ENCODE assay signal across 18 cellular contexts in the genomic region with DNA sequence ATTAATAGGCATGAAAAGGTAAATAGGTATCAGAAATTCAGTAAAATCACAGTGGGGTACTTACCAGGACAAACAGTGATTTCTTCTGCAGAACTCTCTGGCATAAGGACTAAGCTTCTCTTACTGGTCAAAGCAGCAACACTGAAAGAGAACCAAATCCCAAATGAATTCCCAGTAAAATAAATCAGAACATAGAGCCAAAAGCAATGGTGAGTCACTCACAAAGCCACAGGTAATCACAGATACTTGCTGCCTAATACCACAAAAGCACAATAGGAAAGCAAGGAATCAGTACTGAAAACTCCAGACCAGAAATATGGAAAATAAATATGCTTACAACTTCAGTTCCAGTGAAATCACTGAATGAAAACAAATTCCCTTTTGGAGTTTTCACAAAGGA. TPM values are rescaled to one million over a fixed set of nuclear protein-coding genes. Genes with fewer than 3 reads are reported as not detected.
DNase-seq lines count a peak whose midpoint lies in the region; ATAC-seq and TF ChIP-seq lines count a peak whose summit lies in the region.
"Had no signal": no experiment of that assay in that cellular context is flagged by ENCODE, and none has a peak within 500 bp of the region (broad histone marks: within the 10 kb centered on the region; RNA-seq: fewer than 3 reads in every experiment).

No MANE protein-coding gene starts in this region.

- H2BK15ac ChIP-seq in H9 (ENCODE audit: low read depth, low read length), result no peak overlapping the region

- H3K36me3 Mint-ChIP-seq in stimulated activated memory B cell treated with anti-CD40 and anti-IgM and Interleukin-4, amounts not matched to agents 10 μg/mL and 1 μg/mL and 100 μg/mL, for 72 hours, result peaks cover 36% of the 10 kb centered on the region
- H3K36me3 Mint-ChIP-seq in H9 (ENCODE audit: insufficient read depth in 1 of 3, low read depth in 3 of 3), result peaks cover 11 to 58% (median 55%) of the 10 kb centered on the region in 3 experiments

- TF ChIP-seq CTCF in astrocyte of the cerebellum (IDR thresholded peaks at IDR 0.05; ENCODE audit: low read depth, low read length, missing control alignments), result no peak
- TF ChIP-seq CTCF in foreskin keratinocyte (conservative IDR thresholded peaks at IDR 0.05), result no peak
- no peak for TF ChIP-seq CTCF in H9 (conservative IDR thresholded peaks at IDR 0.05)

- peaks cover 5% of the 10 kb centered on the region for H3K4me1 Mint-ChIP-seq in stimulated activated memory B cell treated with anti-CD40 and anti-IgM and Interleukin-4, amounts not matched to agents 10 μg/mL and 1 μg/mL and 100 μg/mL, for 72 hours
- H3K4me1 Mint-ChIP-seq in H9, result peaks cover 4 to 14% of the 10 kb centered on the region in 2 experiments

- no peak overlapping the region for H2BK120ac ChIP-seq in H9 (ENCODE audit: low read depth, low read length, poor library complexity, severe bottlenecking)

- H3K27ac ChIP-seq in foreskin keratinocyte (peak overlapping the region; percentile 34), H9 (ENCODE audit: insufficient read length, low read depth, low read length) (no peak overlapping the region)
- H3K27ac ChIP-seq: C4-2B, pancreas, sigmoid colon had no signal

- in situ Hi-C loops in astrocyte of the cerebellum (cut with HindIII; ENCODE audit: low sequenced_read_pairs), result no loop called here

- H2AFZ ChIP-seq in H9 (ENCODE audit: low read length), result no peak overlapping the region

- H3K27ac Mint-ChIP-seq in stimulated activated memory B cell treated with anti-CD40 and anti-IgM and Interleukin-4, amounts not matched to agents 10 μg/mL and 1 μg/mL and 100 μg/mL, for 72 hours, result no peak overlapping the region
- H3K27ac Mint-ChIP-seq in H9, result peak overlapping the region in 1 of 3 experiments; percentile 89; a peak in 1 of 7 replicates
- H3K27ac Mint-ChIP-seq: natural killer cell had no signal

- no peak overlapping the region for H3K4me2 ChIP-seq in H9 (ENCODE audit: insufficient read depth, insufficient read length, low read length)

- no peak overlapping the region for H2BK5ac ChIP-seq in H9 (ENCODE audit: insufficient read length, low read length)

- no peak overlapping the region for H4K91ac ChIP-seq in H9 (ENCODE audit: insufficient read length, low read depth, low read length)

- no peaks in the 10 kb centered on the region for H3K9me3 Mint-ChIP-seq in stimulated activated memory B cell treated with anti-CD40 and anti-IgM and Interleukin-4, amounts not matched to agents 10 μg/mL and 1 μg/mL and 100 μg/mL, for 72 hours
- no peaks in the 10 kb centered on the region; a peak in 1 of 5 replicates for H3K9me3 Mint-ChIP-seq in H9
- H3K9me3 Mint-ChIP-seq: natural killer cell had no signal

- no peak overlapping the region for H3T11ph ChIP-seq in H9 (ENCODE audit: low read length)

- H2BK12ac ChIP-seq in H9 (ENCODE audit: insufficient read length, low read depth, low read length), result no peak overlapping the region

- H3K79me2 ChIP-seq in H9 (ENCODE audit: insufficient read depth, low read length), result no peaks in the 10 kb centered on the region

- no peaks in the 10 kb centered on the region for H3K79me1 ChIP-seq in H9 (ENCODE audit: insufficient read depth, low read depth, low read length, poor library complexity, severe bottlenecking)

- no peaks in the 10 kb centered on the region for H3K9me3 ChIP-seq in H9 (ENCODE audit: control insufficient read depth, low read depth, low read length)
- H3K9me3 ChIP-seq: HAP-1, pancreas, sigmoid colon had no signal

- H4K20me1 ChIP-seq in H9 (ENCODE audit: control insufficient read depth, insufficient read depth, insufficient read length), result no peaks in the 10 kb centered on the region

- no peaks in the 10 kb centered on the region for H3K27me3 Mint-ChIP-seq in stimulated activated memory B cell treated with anti-CD40 and anti-IgM and Interleukin-4, amounts not matched to agents 10 μg/mL and 1 μg/mL and 100 μg/mL, for 72 hours
- no peaks in the 10 kb centered on the region for H3K27me3 Mint-ChIP-seq in H9 (ENCODE audit: low read depth)

- no peak overlapping the region for H2AK5ac ChIP-seq in H9 (ENCODE audit: insufficient read length, low read length)

- H3K4me3 Mint-ChIP-seq in stimulated activated memory B cell treated with anti-CD40 and anti-IgM and Interleukin-4, amounts not matched to agents 10 μg/mL and 1 μg/mL and 100 μg/mL, for 72 hours, result no peak overlapping the region
- no peak overlapping the region for H3K4me3 Mint-ChIP-seq in H9
- H3K4me3 Mint-ChIP-seq: natural killer cell had no signal

- DNase-seq in A172 (ENCODE audit: low spot score), result peak; percentile 22
- peak; percentile 28 for DNase-seq in HT1080 (ENCODE audit: low read depth)
- peak; percentile 79 for DNase-seq in astrocyte of the cerebellum (ENCODE audit: low read depth)
- DNase-seq in foreskin keratinocyte, result peak; percentile 19 to 53
- DNase-seq in NCI-H2227 treated with DMSO at 0.1 percent for 48 hours (lab: John Stamatoyannopoulos, UW), result no peak
- DNase-seq in H9, result no peak
- DNase-seq: effector CD4-positive, alpha-beta T cell; GF-D8; hypothalamus; mesendoderm; natural killer cell; NCI-H446 treated with DMSO at 0.1 percent for 48 hours; pancreas; sigmoid colon had no signal

- ATAC-seq in foreskin keratinocyte (peak; percentile 80), HG02884 (IDR thresholded peaks at IDR 0.05; ENCODE audit: unreplicated experiment) (no peak)
- no peak for ATAC-seq in stimulated activated memory B cell treated with anti-CD40 and anti-IgM and Interleukin-4, amounts not matched to agents 10 μg/mL and 1 μg/mL and 100 μg/mL, for 72 hours
- ATAC-seq: natural killer cell, pancreas had no signal

- no peak overlapping the region for H3K18ac ChIP-seq in H9 (ENCODE audit: insufficient read length, low read depth, low read length)

- H3K23ac ChIP-seq in H9 (ENCODE audit: insufficient read length, low read depth, low read length), result no peak overlapping the region

- no peak overlapping the region for H4K5ac ChIP-seq in H9 (ENCODE audit: insufficient read length, low read depth, low read length)

- H3K4me3 ChIP-seq in astrocyte of the cerebellum (ENCODE audit: low read depth, low read length), result no peak overlapping the region
- H3K4me3 ChIP-seq: HAP-1, pancreas, sigmoid colon had no signal

- H3K14ac ChIP-seq in H9 (ENCODE audit: insufficient read depth, low read length), result no peak overlapping the region

- no peak overlapping the region for H4K8ac ChIP-seq in H9 (replicated peaks; ENCODE audit: insufficient read length, low read depth, low read length)

- no peak overlapping the region for H3K9ac ChIP-seq in H9 (ENCODE audit: extremely low read depth, insufficient read length, low read length)

- H3K27me3 ChIP-seq in foreskin keratinocyte (no peaks in the 10 kb centered on the region), H9 (ENCODE audit: insufficient read depth, low read length) (no peaks in the 10 kb centered on the region)
- H3K27me3 ChIP-seq: pancreas, sigmoid colon had no signal

- H3K56ac ChIP-seq in H9 (ENCODE audit: insufficient read length, low read depth, low read length), result no peak overlapping the region

- H3K23me2 ChIP-seq in H9 (ENCODE audit: insufficient read length, low read depth, low read length, poor library complexity, severe bottlenecking), result no peaks in the 10 kb centered on the region

- H2BK20ac ChIP-seq in H9 (ENCODE audit: low read depth, low read length, poor library complexity, severe bottlenecking), result no peak overlapping the region

- H3K4me1 ChIP-seq in foreskin keratinocyte (peaks cover 18% of the 10 kb centered on the region), H9 (ENCODE audit: insufficient read depth, low read length) (no peaks in the 10 kb centered on the region)
- H3K4me1 ChIP-seq: HAP-1, pancreas, sigmoid colon had no signal

- H3K4ac ChIP-seq in H9 (ENCODE audit: low read depth, low read length), result no peak overlapping the region

RNA-seq across cellular contexts. Expression of a gene that starts 50.7 kb away (rescaled TPM):
- total RNA-seq in A172 (2014; rRNA removed; shearing (Covaris generic)), result 42.9 and 43.9 TPM in 2 replicates
- total RNA-seq in HT1080 (2014; rRNA removed; shearing (Covaris generic)), result 24.0 and 28.0 TPM in 2 replicates
- 25.2 and 30.9 TPM in 2 replicates for polyA plus RNA-seq in HT1080 (2015; cell fraction: cytosol; rRNA removed)
- 35.4 and 38.5 TPM in 2 replicates for polyA plus RNA-seq in HT1080 (2015; cell fraction: nucleus; rRNA removed)
- total RNA-seq in foreskin keratinocyte (35.2 and 38.4 TPM in 2 replicates), H9 (2021) (46.2 and 53.0 TPM in 2 replicates)
- 28.4 and 33.0 TPM in 2 replicates for polyA plus RNA-seq in foreskin keratinocyte

RNA-seq across cellular contexts. Expression of a gene that starts 56.7 kb away (rescaled TPM):
- not detected in 2 replicates for total RNA-seq in A172 (2014; rRNA removed; shearing (Covaris generic))
- not detected in 2 replicates for total RNA-seq in HT1080 (2014; rRNA removed; shearing (Covaris generic))
- not detected in 2 replicates for polyA plus RNA-seq in HT1080 (2015; cell fraction: cytosol; rRNA removed)
- not detected in 2 replicates for polyA plus RNA-seq in HT1080 (2015; cell fraction: nucleus; rRNA removed)
- total RNA-seq in foreskin keratinocyte, result not detected in 2 replicates
- polyA plus RNA-seq in foreskin keratinocyte, result not detected in 2 replicates
- not detected in 2 replicates for total RNA-seq in H9 (2021)

Comparison
In these comparisons a context has a peak if more than half of its experiments do, and no peak if none do; other contexts are left out.
1. DNase-seq: peak in A172 (single experiment), HT1080 (single experiment), astrocyte of the cerebellum (single experiment) and foreskin keratinocyte (2 of 2); none in NCI-H2227 treated with DMSO at 0.1 percent for 48 hours (single experiment) and H9 (single experiment).